ENCODE assay signal across 8 cellular contexts in genomic region chrX:132463411-132463810, GRCh38. TPM values are rescaled to one million over a fixed set of nuclear protein-coding genes. Genes with fewer than 3 reads are reported as not detected.
DNase-seq lines count a peak whose midpoint lies in the region; ATAC-seq and TF ChIP-seq lines count a peak whose summit lies in the region.

No MANE protein-coding gene starts in this region.

- no peaks in the 10 kb centered on the region for H3K36me3 Mint-ChIP-seq in natural killer cell
- H3K36me3 Mint-ChIP-seq in natural killer cell treated with Interleukin-12 subunit alpha and Interleukin-12 subunit beta and Interleukin-15 and Interleukin-18, amount 100 ng/mL, for 72 hours: no peaks in the 10 kb centered on the region

- no peak for TF ChIP-seq POLR2A in erythroblast (IDR thresholded peaks at IDR 0.05; ENCODE audit: low read length)
- TF ChIP-seq POLR2A in transverse colon (IDR thresholded peaks at IDR 0.05): no peak

- H3K4me3 ChIP-seq in transverse colon: no peak overlapping the region

- DNase-seq in natural killer cell: no peak
- DNase-seq in natural killer cell treated with Interleukin-12 subunit alpha and Interleukin-12 subunit beta and Interleukin-15 and Interleukin-18, amount 100 ng/mL, for 72 hours (ENCODE audit: low spot score): no peak
- peak; percentile 45 for DNase-seq in OCI-M1 (lab: John Stamatoyannopoulos, UW)
- DNase-seq in erythroblast (lab: John Stamatoyannopoulos, UW): peak; percentile 61 to 70
- no peak for DNase-seq in transverse colon
- DNase-seq in activated CD4-positive, CD25-positive, alpha-beta regulatory T cell treated with anti-CD3 and anti-CD28 coated beads, Interleukin-2, amount 50 U/mL, for 72 hours: no peak
- DNase-seq in NCI-H524 treated with DMSO at 0.1 percent for 48 hours (lab: John Stamatoyannopoulos, UW): no peak

- H3K27me3 ChIP-seq in transverse colon: no peaks in the 10 kb centered on the region

- H3K27me3 Mint-ChIP-seq in natural killer cell (ENCODE audit: low read depth in 2 of 2): peaks cover 0 to 20% of the 10 kb centered on the region in 2 donors
- H3K27me3 Mint-ChIP-seq in natural killer cell treated with Interleukin-12 subunit alpha and Interleukin-12 subunit beta and Interleukin-15 and Interleukin-18, amount 100 ng/mL, for 72 hours: peaks cover 0 to 12% of the 10 kb centered on the region in 2 donors

- intact Hi-C loops in natural killer cell (cut with micrococcal nuclease) (no loop called here), transverse colon (cut with DNase I; ENCODE audit: low total_unique reads) (no loop called here)

- H3K9me3 Mint-ChIP-seq in natural killer cell: no peaks in the 10 kb centered on the region
- H3K9me3 Mint-ChIP-seq in natural killer cell treated with Interleukin-12 subunit alpha and Interleukin-12 subunit beta and Interleukin-15 and Interleukin-18, amount 100 ng/mL, for 72 hours: no peaks in the 10 kb centered on the region

- in situ Hi-C loops in transverse colon (cut with MboI; ENCODE audit: low pct_ligation_motif_present in 1 of 4, low pct_unique_long_range_greater_than_20kb in 1 of 4, low sequenced_read_pairs in 3 of 4): no loop called here

- ATAC-seq in natural killer cell: no peak
- ATAC-seq in natural killer cell treated with Interleukin-12 subunit alpha and Interleukin-12 subunit beta and Interleukin-15 and Interleukin-18, amount 100 ng/mL, for 72 hours: no peak
- ATAC-seq in HG03025 (IDR thresholded peaks at IDR 0.05; ENCODE audit: low FRiP score, unreplicated experiment): no peak

- H3K27ac ChIP-seq in transverse colon: no peak overlapping the region

- peaks cover 0 to 10% of the 10 kb centered on the region in 2 donors for H3K4me1 Mint-ChIP-seq in natural killer cell
- peaks cover 2 to 6% of the 10 kb centered on the region in 2 donors for H3K4me1 Mint-ChIP-seq in natural killer cell treated with Interleukin-12 subunit alpha and Interleukin-12 subunit beta and Interleukin-15 and Interleukin-18, amount 100 ng/mL, for 72 hours (ENCODE audit: low read depth in 2 of 2)

- TF ChIP-seq EP300 in transverse colon (IDR thresholded peaks at IDR 0.05; ENCODE audit: low read depth): no peak

- no peaks in the 10 kb centered on the region for H3K9me3 ChIP-seq in transverse colon

- H3K36me3 ChIP-seq in transverse colon: no peaks in the 10 kb centered on the region

- no peaks in the 10 kb centered on the region for H3K4me1 ChIP-seq in transverse colon

- peak; percentile 46 for TF ChIP-seq CTCF in natural killer cell (IDR thresholded peaks at IDR 0.05)
- TF ChIP-seq CTCF in transverse colon (IDR thresholded peaks at IDR 0.05): peak; percentile 21 to 48 (median 35)

- H3K27ac Mint-ChIP-seq in natural killer cell: no peak overlapping the region
- no peak overlapping the region for H3K27ac Mint-ChIP-seq in natural killer cell treated with Interleukin-12 subunit alpha and Interleukin-12 subunit beta and Interleukin-15 and Interleukin-18, amount 100 ng/mL, for 72 hours

- H3K4me3 Mint-ChIP-seq in natural killer cell: no peak overlapping the region
- H3K4me3 Mint-ChIP-seq in natural killer cell treated with Interleukin-12 subunit alpha and Interleukin-12 subunit beta and Interleukin-15 and Interleukin-18, amount 100 ng/mL, for 72 hours: no peak overlapping the region

- WGBS in transverse colon (ENCODE audit: low coverage in 1 of 2), 2 donors: 61 to 74% methylated on average over 6 to 8 of the region's 8 CpGs

RNA-seq across cellular contexts. Expression of gene MBNL3, which starts 25.4 kb away (rescaled TPM):
- total RNA-seq in natural killer cell (10 to 100 TPM; 55.3 to 64.3 (median 59.3) TPM), transverse colon (10 to 100 TPM in 3 of 4 donors, 1 to 10 TPM in 1; 4.6 to 40.8 (median 34.3) TPM)
- total RNA-seq in natural killer cell treated with Interleukin-12 subunit alpha and Interleukin-12 subunit beta and Interleukin-15 and Interleukin-18, amount 100 ng/mL, for 72 hours: 10 to 100 TPM; 13.3 to 15.5 TPM

Comparison
In these comparisons a context has a peak if more than half of its experiments do, and no peak if none do; other contexts are left out.
1. DNase-seq: peak in OCI-M1 (single experiment) and erythroblast (2 of 2); none in natural killer cell (single experiment), natural killer cell treated with Interleukin-12 subunit alpha and Interleukin-12 subunit beta and Interleukin-15 and Interleukin-18, amount 100 ng/mL, for 72 hours (single experiment), transverse colon (single experiment), activated CD4-positive, CD25-positive, alpha-beta regulatory T cell treated with anti-CD3 and anti-CD28 coated beads, Interleukin-2, amount 50 U/mL, for 72 hours (single experiment) and NCI-H524 treated with DMSO at 0.1 percent for 48 hours (single experiment).